In genomic region chr5:150694638-150695037, GRCh38 we compare ENCODE assay signal across 1 cellular context.
TF ChIP-seq lines count a peak whose summit lies in the region.

No MANE protein-coding gene starts in this region.

TF ChIP-seq in WTC11, 78 proteins besides CTCF, POLR2A, EP300 and RAD21 (continued from another document):
- TF ChIP-seq TCF7 (CRISPR knock-in tag; IDR thresholded peaks at IDR 0.05; ENCODE audit: low read depth) (no peak), STAT6 (CRISPR knock-in tag; conservative IDR thresholded peaks at IDR 0.05; ENCODE audit: low read depth) (no peak), MLX (CRISPR knock-in tag; IDR thresholded peaks at IDR 0.05) (no peak), ZNF263 (CRISPR knock-in tag; IDR thresholded peaks at IDR 0.05; ENCODE audit: low read depth) (no peak), ZNF138 (CRISPR knock-in tag; conservative IDR thresholded peaks at IDR 0.05) (no peak), NFYB (CRISPR knock-in tag; conservative IDR thresholded peaks at IDR 0.05; ENCODE audit: low read depth) (no peak), ZNF219 (CRISPR knock-in tag; IDR thresholded peaks at IDR 0.05; ENCODE audit: borderline replicate concordance) (no peak), RELA (CRISPR knock-in tag; IDR thresholded peaks at IDR 0.05; ENCODE audit: borderline replicate concordance) (no peak), TEAD1 (CRISPR knock-in tag; IDR thresholded peaks at IDR 0.05) (no peak), ZNF416 (CRISPR knock-in tag; IDR thresholded peaks at IDR 0.05) (no peak)
